Comparison of ENCODE assay signal across 14 cellular contexts in genomic region chr14:95663226-95663797, GRCh38. TPM values are rescaled to one million over a fixed set of nuclear protein-coding genes. Genes with fewer than 3 reads are reported as not detected.
DNase-seq lines count a peak whose midpoint lies in the region; ATAC-seq and TF ChIP-seq lines count a peak whose summit lies in the region.
"Had no signal": no experiment of that assay in that cellular context is flagged by ENCODE, and none has a peak within 500 bp of the region (broad histone marks: within the 10 kb centered on the region; RNA-seq: fewer than 3 reads in every experiment).

No MANE protein-coding gene starts in this region.

- 60 to 65% methylated on average over 1 to 5 of the region's 5 CpGs for WGBS in transverse colon (ENCODE audit: low coverage in 1 of 2), 2 donors

- intact Hi-C loops in activated B cell treated with CpG ODN at 0.5 μM for 24 hours (cut with micrococcal nuclease), result loop anchor here (5.0 kb wide), 3 partner anchors 34 to 86 kb away; no protein-coding TSS in a partner anchor
- intact Hi-C loops in transverse colon (cut with DNase I; ENCODE audit: low total_unique reads), result no loop called here
- intact Hi-C loops in posterior cingulate gyrus (cut with DNase I), result no loop called here

- H3K27me3 Mint-ChIP-seq in activated naive CD8-positive, alpha-beta T cell, result peaks cover 6% of the 10 kb centered on the region
- no peaks in the 10 kb centered on the region for H3K27me3 Mint-ChIP-seq in activated naive CD8-positive, alpha-beta T cell treated with anti-CD3 and anti-CD28 coated beads for 36 hours
- peaks cover 34% of the 10 kb centered on the region for H3K27me3 Mint-ChIP-seq in activated B cell treated with CpG ODN at 0.5 μM for 24 hours

- CTCF ChIA-PET in activated B cell treated with CpG ODN at 0.5 μM for 24 hours (lab: Charles Lee), result interaction anchor here (2.0 to 5.3 kb wide), 2 partner anchors 20 to 111 kb away, joined by 4 to 26 read pairs; no protein-coding TSS in a partner anchor

- POLR2A ChIA-PET in activated B cell treated with CpG ODN at 0.5 μM for 24 hours (lab: Charles Lee), result interaction anchor here (0.6 to 7.2 kb wide), 5 partner anchors 34 to 107 kb away, joined by 3 to 68 read pairs (median 5); partner anchors contain the start of gene TCL1A

- TF ChIP-seq CTCF in activated B cell treated with CpG ODN at 0.5 μM for 24 hours (IDR thresholded peaks at IDR 0.05) (no peak), transverse colon (IDR thresholded peaks at IDR 0.05) (no peak)

- in situ Hi-C loops in transverse colon (cut with MboI; ENCODE audit: low pct_ligation_motif_present in 1 of 4, low pct_unique_long_range_greater_than_20kb in 1 of 4, low sequenced_read_pairs in 3 of 4), result no loop called here

- H3K9me3 Mint-ChIP-seq in activated naive CD8-positive, alpha-beta T cell (ENCODE audit: low read depth), result no peaks in the 10 kb centered on the region
- H3K9me3 Mint-ChIP-seq in activated naive CD8-positive, alpha-beta T cell treated with anti-CD3 and anti-CD28 coated beads for 36 hours, result no peaks in the 10 kb centered on the region
- no peaks in the 10 kb centered on the region for H3K9me3 Mint-ChIP-seq in activated B cell treated with CpG ODN at 0.5 μM for 24 hours

- H3K4me3 ChIP-seq in transverse colon, result no peak overlapping the region

- TF ChIP-seq EP300 in transverse colon (IDR thresholded peaks at IDR 0.05; ENCODE audit: low read depth), result no peak

- peak overlapping the region; percentile 56 for H3K4me3 Mint-ChIP-seq in activated naive CD8-positive, alpha-beta T cell
- H3K4me3 Mint-ChIP-seq in activated naive CD8-positive, alpha-beta T cell treated with anti-CD3 and anti-CD28 coated beads for 36 hours, result no peak overlapping the region
- peak overlapping the region; percentile 45 for H3K4me3 Mint-ChIP-seq in activated B cell treated with CpG ODN at 0.5 μM for 24 hours
- H3K4me3 Mint-ChIP-seq: H9, T-helper 17 cell had no signal

- H3K27ac ChIP-seq in transverse colon, result no peak overlapping the region

- ATAC-seq in HG02943 (IDR thresholded peaks at IDR 0.05; ENCODE audit: low read depth, unreplicated experiment), result peak; percentile 31
- ATAC-seq in activated B cell treated with CpG ODN at 0.5 μM for 24 hours (ENCODE audit: low read depth), result no peak
- ATAC-seq: T-helper 17 cell had no signal

- H3K9me3 ChIP-seq in transverse colon, result no peaks in the 10 kb centered on the region

- H3K4me1 ChIP-seq in transverse colon, result no peaks in the 10 kb centered on the region

- no peaks in the 10 kb centered on the region for H3K36me3 ChIP-seq in transverse colon

- no peak for TF ChIP-seq POLR2A in transverse colon (IDR thresholded peaks at IDR 0.05)

- DNase-seq in activated naive CD8-positive, alpha-beta T cell treated with anti-CD3 and anti-CD28 coated beads for 36 hours, result no peak
- DNase-seq in activated B cell treated with CpG ODN at 0.5 μM for 24 hours (no peak), transverse colon (peak; percentile 9), posterior cingulate gyrus (no peak), dedifferentiated amniotic fluid mesenchymal stem cell (ENCODE audit: extremely low spot score) (no peak)
- DNase-seq in activated CD8-positive, alpha-beta memory T cell treated with anti-CD3 and anti-CD28 coated beads, Interleukin-2, amount 50 U/mL, for 4 hours, result no peak
- DNase-seq: 8988T, activated gamma-delta T cell, Calu3, H9, T-helper 17 cell had no signal

- no peak overlapping the region for H3K27ac Mint-ChIP-seq in activated naive CD8-positive, alpha-beta T cell
- H3K27ac Mint-ChIP-seq in activated naive CD8-positive, alpha-beta T cell treated with anti-CD3 and anti-CD28 coated beads for 36 hours, result no peak overlapping the region
- H3K27ac Mint-ChIP-seq in activated B cell treated with CpG ODN at 0.5 μM for 24 hours, result peak overlapping the region; percentile 90
- H3K27ac Mint-ChIP-seq: H9, T-helper 17 cell had no signal

- H3K36me3 Mint-ChIP-seq in activated naive CD8-positive, alpha-beta T cell, result no peaks in the 10 kb centered on the region
- H3K36me3 Mint-ChIP-seq in activated naive CD8-positive, alpha-beta T cell treated with anti-CD3 and anti-CD28 coated beads for 36 hours, result no peaks in the 10 kb centered on the region
- no peaks in the 10 kb centered on the region for H3K36me3 Mint-ChIP-seq in activated B cell treated with CpG ODN at 0.5 μM for 24 hours (ENCODE audit: low read depth)

- peaks cover 7% of the 10 kb centered on the region for H3K4me1 Mint-ChIP-seq in activated naive CD8-positive, alpha-beta T cell (ENCODE audit: low read depth)
- H3K4me1 Mint-ChIP-seq in activated naive CD8-positive, alpha-beta T cell treated with anti-CD3 and anti-CD28 coated beads for 36 hours, result peaks cover 5% of the 10 kb centered on the region
- peaks cover 91% of the 10 kb centered on the region for H3K4me1 Mint-ChIP-seq in activated B cell treated with CpG ODN at 0.5 μM for 24 hours

- H3K27me3 ChIP-seq in transverse colon, result peaks cover 4% of the 10 kb centered on the region

RNA-seq across cellular contexts. Expression of gene TCL1B, which starts 22.9 kb away (rescaled TPM):
- total RNA-seq in activated naive CD8-positive, alpha-beta T cell treated with anti-CD3 and anti-CD28 coated beads for 36 hours, result not detected
- total RNA-seq in activated B cell treated with CpG ODN at 0.5 μM for 24 hours (1.1 and 1.2 TPM in 2 replicates), transverse colon (under 1 TPM in 1 of 4 donors, not detected in 3; 0.64 TPM)
- total RNA-seq: Calu3, T-helper 17 cell, ureter had no signal

RNA-seq across cellular contexts. Expression of gene TCL1A, which starts 50.6 kb away (rescaled TPM):
- total RNA-seq in activated naive CD8-positive, alpha-beta T cell treated with anti-CD3 and anti-CD28 coated beads for 36 hours, result 1 to 10 TPM; 2.8 to 3.0 TPM
- total RNA-seq in activated B cell treated with CpG ODN at 0.5 μM for 24 hours (228 and 234 TPM in 2 replicates), transverse colon (10 to 100 TPM in 1 of 4 donors, 1 to 10 TPM in 1, not detected in 2; 3.7 to 19.5 TPM)
- total RNA-seq: Calu3, H9, ureter had no signal

Comparison
In these comparisons a context has a peak if more than half of its experiments do, and no peak if none do; other contexts are left out.
1. RNA of gene TCL1A, which starts 50.6 kb away (total RNA-seq): 228 to 234 TPM in activated B cell treated with CpG ODN at 0.5 μM for 24 hours; 3.7 to 19.5 TPM in transverse colon and 2.8 to 3.0 TPM in activated naive CD8-positive, alpha-beta T cell treated with anti-CD3 and anti-CD28 coated beads for 36 hours; every median in the first group is over 10 times any median in the second.